ENCODE assay signal across 1 cellular context in the genomic region with DNA sequence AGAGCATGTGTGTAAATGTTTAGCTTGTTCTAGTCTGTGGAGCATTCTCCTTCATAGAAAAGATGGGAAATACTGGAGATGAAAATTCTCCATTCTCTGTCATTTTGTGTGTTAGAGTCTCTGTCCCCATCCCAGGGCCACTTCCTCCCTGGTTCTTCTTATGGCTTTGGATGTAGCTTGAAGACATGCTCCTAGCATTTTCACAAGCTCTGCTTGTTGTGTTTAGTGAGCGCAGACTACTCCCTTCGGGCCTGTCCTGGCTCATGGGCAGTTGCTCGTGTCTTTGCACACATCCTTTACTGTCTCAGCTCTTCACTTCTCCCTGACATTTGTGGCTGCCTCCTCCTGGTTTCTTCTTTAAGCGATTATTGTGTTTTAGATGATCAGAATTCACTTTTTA.
TF ChIP-seq lines count a peak whose summit lies in the region.

No MANE protein-coding gene starts in this region.

TF ChIP-seq in SK-N-SH treated with all-trans-retinoic acid at 6 μM for 48 hours, 23 proteins besides CTCF, POLR2A, EP300 and RAD21 (continued from another document):
- TF ChIP-seq, protein P1, sequence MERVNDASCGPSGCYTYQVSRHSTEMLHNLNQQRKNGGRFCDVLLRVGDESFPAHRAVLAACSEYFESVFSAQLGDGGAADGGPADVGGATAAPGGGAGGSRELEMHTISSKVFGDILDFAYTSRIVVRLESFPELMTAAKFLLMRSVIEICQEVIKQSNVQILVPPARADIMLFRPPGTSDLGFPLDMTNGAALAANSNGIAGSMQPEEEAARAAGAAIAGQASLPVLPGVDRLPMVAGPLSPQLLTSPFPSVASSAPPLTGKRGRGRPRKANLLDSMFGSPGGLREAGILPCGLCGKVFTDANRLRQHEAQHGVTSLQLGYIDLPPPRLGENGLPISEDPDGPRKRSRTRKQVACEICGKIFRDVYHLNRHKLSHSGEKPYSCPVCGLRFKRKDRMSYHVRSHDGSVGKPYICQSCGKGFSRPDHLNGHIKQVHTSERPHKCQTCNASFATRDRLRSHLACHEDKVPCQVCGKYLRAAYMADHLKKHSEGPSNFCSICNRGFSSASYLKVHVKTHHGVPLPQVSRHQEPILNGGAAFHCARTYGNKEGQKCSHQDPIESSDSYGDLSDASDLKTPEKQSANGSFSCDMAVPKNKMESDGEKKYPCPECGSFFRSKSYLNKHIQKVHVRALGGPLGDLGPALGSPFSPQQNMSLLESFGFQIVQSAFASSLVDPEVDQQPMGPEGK (CRISPR knock-in tag; IDR thresholded peaks at IDR 0.05; ENCODE audit: borderline replicate concordance), result no peak
- TF ChIP-seq CSDC2 (CRISPR knock-in tag; IDR thresholded peaks at IDR 0.05), result no peak
